In the genomic region with DNA sequence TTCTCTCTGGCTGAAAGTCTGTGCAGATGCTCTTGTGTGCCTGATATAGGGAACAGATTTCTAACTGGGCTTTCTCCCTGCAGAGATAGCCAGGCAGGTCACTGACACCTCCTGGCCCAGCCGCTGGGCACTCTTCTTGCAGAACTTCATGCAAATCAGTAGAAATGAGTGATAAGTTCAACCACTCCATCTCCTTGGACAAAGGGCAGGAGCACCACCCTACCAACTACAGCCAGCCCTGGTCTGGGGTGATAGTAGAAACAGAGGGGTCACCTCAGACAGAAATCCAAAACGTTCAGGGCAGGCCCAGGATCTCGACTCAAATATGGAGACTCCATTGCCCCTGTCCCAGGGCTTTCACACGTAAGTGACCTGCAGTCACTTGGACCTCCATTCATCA, we compare ENCODE assay signal across 5 cellular contexts.
"Had no signal": no experiment of that assay in that cellular context is flagged by ENCODE, and none has a peak within 500 bp of the region (broad histone marks: within the 10 kb centered on the region; RNA-seq: fewer than 3 reads in every experiment).

No MANE protein-coding gene starts in this region.

- DNase-seq: H9, HCEC 1CT, IMR-90 had no signal

- H3K27ac Mint-ChIP-seq: GM23338, H9 had no signal

- H3K4me3 ChIP-seq: GM23338, K562 had no signal

- H3K4me3 Mint-ChIP-seq: GM23338, H9 had no signal

- H3K4me1 Mint-ChIP-seq: GM23338, H9 had no signal

- ATAC-seq: GM23338, K562 had no signal
